Comparison of ENCODE assay signal across 8 cellular contexts in the genomic region with DNA sequence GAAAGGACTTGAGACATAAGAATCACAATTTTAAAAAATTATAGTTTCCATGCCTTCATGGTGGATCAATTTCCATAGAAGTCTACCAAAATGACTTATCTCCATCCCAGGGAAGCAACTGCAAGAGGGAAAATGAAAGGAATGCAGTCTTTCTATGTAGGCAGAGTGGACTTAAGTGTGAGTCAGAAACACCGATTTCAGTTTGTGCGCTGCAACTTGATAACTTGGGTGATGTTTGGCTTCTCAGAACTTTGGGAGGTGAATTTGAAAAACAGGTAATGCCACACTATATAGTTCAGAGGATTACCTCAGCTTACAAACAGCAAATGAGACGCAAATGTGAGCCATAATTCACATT. TPM values are rescaled to one million over a fixed set of nuclear protein-coding genes. Genes with fewer than 3 reads are reported as not detected.
DNase-seq lines count a peak whose midpoint lies in the region; ATAC-seq, FAIRE-seq and TF ChIP-seq lines count a peak whose summit lies in the region.

No MANE protein-coding gene starts in this region.

- TF ChIP-seq CTCF in Calu3 (IDR thresholded peaks at IDR 0.05; ENCODE audit: unreplicated experiment) (no peak), PC-9 (conservative IDR thresholded peaks at IDR 0.05) (no peak), epithelial cell of proximal tubule (conservative IDR thresholded peaks at IDR 0.05; ENCODE audit: low read depth, low read length) (no peak), pancreas (IDR thresholded peaks at IDR 0.05) (no peak)

- POLR2A ChIA-PET in PC-9 (lab: Charles Lee; ENCODE audit: unreplicated experiment), result interaction anchor here (2.3 kb wide), 1 partner anchor 88 kb away, joined by 18 read pairs; a partner anchor contains a TSS

- H3K9me3 ChIP-seq in PC-9 (ENCODE audit: insufficient read depth, low read depth) (no peaks in the 10 kb centered on the region), pancreas (no peaks in the 10 kb centered on the region)

- no peaks in the 10 kb centered on the region for H3K27me3 ChIP-seq in PC-9 (ENCODE audit: insufficient read depth, low read depth)
- no peaks in the 10 kb centered on the region for H3K27me3 ChIP-seq in pancreas

- H3K79me2 ChIP-seq in PC-9 (ENCODE audit: low read depth), result peaks cover 35% of the 10 kb centered on the region

- H3K4me3 ChIP-seq in PC-9 (peak overlapping the region; percentile 93), epithelial cell of proximal tubule (ENCODE audit: low read depth, low read length) (peak overlapping the region; percentile 80), pancreas (peak overlapping the region in 3 of 4 donors; percentile 70 to 87 (median 79))

- intact Hi-C loops in Calu3 (cut with micrococcal nuclease; ENCODE audit: unreplicated experiment) (no loop called here), PC-9 (cut with micrococcal nuclease; ENCODE audit: unreplicated experiment) (loop anchor here (10.0 kb wide), 1 partner anchor 666 kb away; a partner anchor contains a TSS), pancreas (cut with DNase I) (loop anchor here in 1 of 3 donors (10.0 kb wide), 1 partner anchor 86 kb away; a partner anchor contains a TSS)

- H3K27ac Mint-ChIP-seq in Calu3 (ENCODE audit: unreplicated experiment), result peak overlapping the region; percentile 99

- WGBS in pancreas, 2 donors, result 43 to 73% methylated on average over 3 of the region's 3 CpGs

- H3K27me3 Mint-ChIP-seq in Calu3 (ENCODE audit: unreplicated experiment), result no peaks in the 10 kb centered on the region

- H3K4me2 ChIP-seq in PC-9, result peak overlapping the region; percentile 83

- H3K4me1 ChIP-seq in PC-9 (replicated peaks; ENCODE audit: insufficient read depth) (peaks cover 30% of the 10 kb centered on the region), pancreas (peaks cover 0 to 9% (median 0%) of the 10 kb centered on the region in 3 donors)

- H2AFZ ChIP-seq in PC-9, result peak overlapping the region; percentile 84

- peaks cover 11% of the 10 kb centered on the region; the same call in 1 of the 2 replicates for H3F3A ChIP-seq in PC-9 (ENCODE audit: insufficient read depth, low read depth)

- no peak for FAIRE-seq in pancreas (lab: Jason Lieb, UNC)

- H3K9me3 Mint-ChIP-seq in Calu3 (ENCODE audit: low read depth, unreplicated experiment), result no peaks in the 10 kb centered on the region

- peak overlapping the region; percentile 89 for H3K4me3 Mint-ChIP-seq in Calu3 (ENCODE audit: low read depth, unreplicated experiment)

- H3K27ac ChIP-seq in PC-9 (peak overlapping the region; percentile 84), pancreas (peak overlapping the region; percentile 77 to 95 (median 89))

- no peak for ATAC-seq in pancreas
- ATAC-seq in GM19351 (IDR thresholded peaks at IDR 0.05; ENCODE audit: unreplicated experiment), result no peak

- H3K36me3 ChIP-seq in PC-9 (ENCODE audit: low read depth) (no peaks in the 10 kb centered on the region), pancreas (no peaks in the 10 kb centered on the region)

- no peaks in the 10 kb centered on the region for H3K9me2 ChIP-seq in PC-9 (ENCODE audit: insufficient read depth)

- H3K4me1 Mint-ChIP-seq in Calu3 (ENCODE audit: low read depth, unreplicated experiment), result peaks cover 50% of the 10 kb centered on the region

- H4K20me1 ChIP-seq in PC-9 (ENCODE audit: insufficient read depth), result no peaks in the 10 kb centered on the region

- H3K36me3 Mint-ChIP-seq in Calu3 (ENCODE audit: insufficient read depth, unreplicated experiment), result peaks cover 31% of the 10 kb centered on the region

- peak; percentile 15 for DNase-seq in Calu3
- peak in 1 of 2 experiments; percentile 88 for DNase-seq in PC-9
- peak; percentile 36 for DNase-seq in epithelial cell of proximal tubule (ENCODE audit: low read depth)
- DNase-seq in pancreas, result no peak
- DNase-seq in NCI-H1417 treated with DMSO at 0.1 percent for 48 hours (lab: John Stamatoyannopoulos, UW), result no peak
- DNase-seq in NCI-H1417 (lab: John Stamatoyannopoulos, UW), result no peak
- DNase-seq in DMS79 treated with DMSO at 0.1 percent for 48 hours (lab: John Stamatoyannopoulos, UW), result no peak

- BruUV-seq in Calu3 (replicated peaks; lab: Mats Ljungman, UMichigan) (TSS peak; percentile 98), PC-9 (replicated peaks; lab: Mats Ljungman, UMichigan) (no TSS peak)

- CTCF ChIA-PET in Calu3 (lab: Charles Lee), result interaction anchor here (0.5 to 1.3 kb wide), 2 partner anchors 72 to 88 kb away, joined by 5 to 10 read pairs; a partner anchor contains a TSS
- CTCF ChIA-PET in PC-9 (lab: Charles Lee), result no interaction called here

RNA-seq across cellular contexts. Expression of a gene that starts 0.7 kb away (rescaled TPM):
- total RNA-seq in Calu3 (2022), result 48.2 and 57.5 TPM in 2 replicates
- total RNA-seq in PC-9 (2021), result 31.3 and 39.0 TPM in 2 replicates
- 25.5 and 29.8 TPM in 2 replicates for total RNA-seq in epithelial cell of proximal tubule
- total RNA-seq in pancreas, result 10 to 100 TPM; 11.3 to 29.0 (median 16.7) TPM
- 1 to 10 TPM; 3.9 to 6.0 TPM for polyA plus RNA-seq in pancreas

Comparison
In these comparisons a context has a peak if more than half of its experiments do, and no peak if none do; other contexts are left out.
1. DNase-seq: peak in Calu3 (single experiment) and epithelial cell of proximal tubule (single experiment); none in pancreas (0 of 6), NCI-H1417 treated with DMSO at 0.1 percent for 48 hours (single experiment), NCI-H1417 (0 of 3) and DMS79 treated with DMSO at 0.1 percent for 48 hours (single experiment).
2. Peak in every context shown above with its lines, with median percentiles within 50 percentile points of each other: H3K4me3 ChIP-seq.